8 cellular contexts compared by ENCODE assay signal in the genomic region with DNA sequence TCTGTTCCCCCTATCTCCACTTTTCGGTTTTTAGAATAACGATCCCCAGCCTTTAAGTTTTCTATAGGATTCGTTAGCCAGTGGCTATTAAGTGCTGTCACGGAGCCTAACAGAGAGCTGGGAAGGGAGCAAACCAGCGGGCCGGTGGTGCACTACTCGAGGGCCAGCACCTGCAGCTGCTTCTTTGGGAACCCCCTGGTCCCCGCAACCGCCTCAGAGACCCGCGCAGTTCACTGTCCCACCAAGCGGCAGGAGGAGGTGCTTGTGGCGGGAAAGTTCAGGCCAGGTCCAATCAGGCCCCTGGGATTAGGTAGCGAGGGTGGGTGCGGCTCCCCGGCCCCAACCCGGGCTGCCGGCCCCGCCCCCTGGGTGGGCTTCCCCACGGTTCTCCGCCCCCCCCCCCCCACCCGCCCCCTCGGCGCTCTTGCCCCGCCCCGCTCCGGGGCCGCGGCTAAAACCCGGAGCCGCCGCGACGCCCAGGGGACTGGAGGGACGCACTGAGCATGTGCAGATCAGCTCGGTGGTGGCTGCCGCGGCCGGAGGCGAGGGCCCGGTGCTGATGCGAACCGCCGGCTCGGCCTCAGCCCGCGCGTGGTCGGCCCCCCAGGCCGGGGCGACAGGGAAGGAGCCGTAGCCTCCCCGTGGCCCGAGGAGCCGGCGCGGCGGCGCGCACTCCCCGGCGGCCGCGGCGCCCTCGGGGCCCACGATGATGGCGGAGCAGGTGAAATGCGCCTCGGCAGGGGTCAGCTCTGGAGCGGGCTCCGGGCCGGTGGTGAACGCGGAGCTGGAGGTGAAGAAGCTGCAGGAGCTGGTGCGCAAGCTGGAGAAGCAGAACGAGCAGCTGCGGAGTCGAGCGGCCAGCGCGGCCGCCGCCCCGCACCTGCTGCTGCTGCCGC. TPM values are rescaled to one million over a fixed set of nuclear protein-coding genes. Genes with fewer than 3 reads are reported as not detected.
DNase-seq lines count a peak whose midpoint lies in the region; ATAC-seq and TF ChIP-seq lines count a peak whose summit lies in the region.

SLAIN1 (plus strand) TSS at position 480 of the 896 bp plus-strand sequence; CDS start at position 707, 227 bp downstream.

- peak within 1 kb of the TSS; percentile 84 to 90 for H3K4me3 ChIP-seq in CD4-positive, alpha-beta memory T cell (ENCODE audit: low read length in 2 of 2)
- peak within 1 kb of the TSS; percentile 77 for H3K4me3 ChIP-seq in NT2/D1 (ENCODE audit: insufficient read length, low read depth)
- peak within 1 kb of the TSS; percentile 80 for H3K4me3 ChIP-seq in epithelial cell of proximal tubule (ENCODE audit: low read depth, low read length)
- H3K4me3 ChIP-seq in muscle layer of colon (ENCODE audit: low read depth in 1 of 2, low read length in 2 of 2): peak within 1 kb of the TSS; percentile 65 to 76

- peak within 1 kb of the TSS; percentile 67 for H3K9ac ChIP-seq in NT2/D1 (ENCODE audit: insufficient read length, low read depth)
- H3K9ac ChIP-seq in muscle layer of colon (ENCODE audit: low read length): peak within 1 kb of the TSS; percentile 41

- H3K36me3 Mint-ChIP-seq in CD4-positive, alpha-beta memory T cell: peaks cover 0 to 4% of the 10 kb centered on the region in 2 donors

- no peaks in the 10 kb centered on the region for H3K27me3 Mint-ChIP-seq in CD4-positive, alpha-beta memory T cell

- peaks cover 38% of the 10 kb centered on the region for H3K4me1 ChIP-seq in CD4-positive, alpha-beta memory T cell (ENCODE audit: insufficient read depth, low read length)
- H3K4me1 ChIP-seq in NT2/D1 (ENCODE audit: insufficient read depth, insufficient read length) (no peaks in the 10 kb centered on the region), muscle layer of colon (ENCODE audit: insufficient read depth, low read length) (peaks cover 8% of the 10 kb centered on the region)

- H3K9me3 ChIP-seq in CD4-positive, alpha-beta memory T cell (ENCODE audit: control insufficient read depth in 1 of 2, low read length in 2 of 2): no peaks in the 10 kb centered on the region
- H3K9me3 ChIP-seq in NT2/D1 (ENCODE audit: insufficient read depth, low read length): no peaks in the 10 kb centered on the region
- H3K9me3 ChIP-seq in muscle layer of colon (ENCODE audit: low read length): no peaks in the 10 kb centered on the region

- DNase-seq in CD4-positive, alpha-beta memory T cell: peak; percentile 84 to 91 (median 86)
- DNase-seq in HPDE6-E6E7 (ENCODE audit: extremely low spot score) (peak; percentile 55), NT2/D1 (ENCODE audit: low read depth, low spot score) (peak; percentile 60), epithelial cell of proximal tubule (ENCODE audit: low read depth) (no peak)
- peak; percentile 58 for DNase-seq in activated CD8-positive, alpha-beta memory T cell treated with anti-CD3 and anti-CD28 coated beads, Interleukin-2, amount 50 U/mL, for 24 hours (ENCODE audit: extremely low read depth)
- peak; percentile 50 for DNase-seq in stimulated activated CD8-positive, alpha-beta memory T cell treated with anti-CD3 and anti-CD28 coated beads, Interleukin-7, amount 100 ng/mL, for 24 hours (ENCODE audit: low read depth)

- peaks cover 31 to 55% (median 41%) of the 10 kb centered on the region in 4 donors for H3K4me1 Mint-ChIP-seq in CD4-positive, alpha-beta memory T cell

- POLR2A ChIA-PET in CD4-positive, alpha-beta memory T cell (lab: Charles Lee; ENCODE audit: partially characterized antibody): interaction anchor here (0.6 to 3.0 kb wide), 12 partner anchors 17 to 1709 kb away, joined by 3 to 25 read pairs (median 4); partner anchors contain the start of genes FBXL3, KCTD12, MYCBP2 and RBM26

- H3K27ac Mint-ChIP-seq in CD4-positive, alpha-beta memory T cell: peak within 1 kb of the TSS; percentile 85 to 97 (median 94)

- CTCF ChIA-PET in CD4-positive, alpha-beta memory T cell (lab: Charles Lee; ENCODE audit: partially characterized antibody): interaction anchor here (0.7 to 1.8 kb wide), 3 partner anchors 51 to 104 kb away, joined by 4 to 5 read pairs (median 5); no protein-coding TSS in a partner anchor

- no peak for TF ChIP-seq CTCF in epithelial cell of proximal tubule (conservative IDR thresholded peaks at IDR 0.05; ENCODE audit: low read depth, low read length)

- H3K4me3 Mint-ChIP-seq in CD4-positive, alpha-beta memory T cell: peak within 1 kb of the TSS; percentile 97 to 100 (median 99)

- H3K27me3 ChIP-seq in CD4-positive, alpha-beta memory T cell (ENCODE audit: insufficient read depth, low read length): no peaks in the 10 kb centered on the region
- peaks cover 31% of the 10 kb centered on the region for H3K27me3 ChIP-seq in NT2/D1 (ENCODE audit: insufficient read depth, insufficient read length)
- H3K27me3 ChIP-seq in muscle layer of colon (ENCODE audit: control insufficient read depth in 1 of 2, insufficient read depth in 2 of 2, low read length in 2 of 2): no peaks in the 10 kb centered on the region

- no peaks in the 10 kb centered on the region for H3K9me3 Mint-ChIP-seq in CD4-positive, alpha-beta memory T cell

- intact Hi-C loops in CD4-positive, alpha-beta memory T cell (cut with micrococcal nuclease): loop anchor here (1.0 to 10.0 kb wide), 9 partner anchors 19 to 1695 kb away; partner anchors contain the start of genes KCTD12 and OBI1

- ATAC-seq in GM19455 (IDR thresholded peaks at IDR 0.05; ENCODE audit: unreplicated experiment): peak; percentile 73

- H3K36me3 ChIP-seq in CD4-positive, alpha-beta memory T cell (ENCODE audit: insufficient read depth, low read length): no peaks in the 10 kb centered on the region
- H3K36me3 ChIP-seq in NT2/D1 (ENCODE audit: insufficient read depth, insufficient read length, low read length): no peaks in the 10 kb centered on the region
- H3K36me3 ChIP-seq in muscle layer of colon (ENCODE audit: insufficient read depth, low read length): no peaks in the 10 kb centered on the region

- H3K27ac ChIP-seq in CD4-positive, alpha-beta memory T cell (ENCODE audit: low read depth, low read length): peak within 1 kb of the TSS; percentile 82
- H3K27ac ChIP-seq in muscle layer of colon (ENCODE audit: low read depth, low read length): peak within 1 kb of the TSS; percentile 61

RNA-seq across cellular contexts. Expression of gene SLAIN1, which starts in this region (rescaled TPM):
- 10 to 100 TPM; 55.1 to 58.9 TPM for total RNA-seq in CD4-positive, alpha-beta memory T cell
- 10 to 100 TPM; 39.3 to 49.8 TPM for polyA plus RNA-seq in CD4-positive, alpha-beta memory T cell
- 16.8 and 18.1 TPM in 2 replicates for total RNA-seq in epithelial cell of proximal tubule
